ENCODE assay signal across 9 cellular contexts in the genomic region with DNA sequence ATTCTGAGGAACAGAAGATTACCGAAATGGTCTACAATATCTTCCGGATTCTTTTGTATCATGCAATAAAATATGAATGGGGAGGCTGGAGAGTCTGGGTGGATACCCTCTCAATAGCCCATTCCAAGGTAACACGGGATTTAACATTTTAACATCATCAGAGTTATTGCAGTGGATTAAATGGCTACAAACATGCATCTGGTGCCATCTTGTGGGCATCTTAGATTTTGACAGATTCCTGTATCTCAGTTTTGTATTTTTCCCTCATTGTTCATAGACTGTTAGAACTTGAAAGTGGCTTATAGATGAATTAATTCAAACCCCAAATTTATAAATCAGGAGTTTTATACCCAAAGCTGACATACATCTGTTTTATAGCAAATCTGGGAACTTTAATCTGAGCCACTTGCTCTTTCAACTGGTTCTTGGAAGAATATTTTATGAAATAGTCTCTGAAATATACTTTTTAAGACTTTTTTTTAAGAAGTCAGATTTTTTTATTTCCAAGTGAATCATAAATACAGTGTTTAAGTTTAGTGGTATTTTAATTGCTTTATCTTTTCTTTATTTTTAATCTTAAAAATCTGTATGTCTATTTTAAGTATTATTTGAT.
DNase-seq lines count a peak whose midpoint lies in the region; ATAC-seq and TF ChIP-seq lines count a peak whose summit lies in the region.
"Had no signal": no experiment of that assay in that cellular context is flagged by ENCODE, and none has a peak within 500 bp of the region (broad histone marks: within the 10 kb centered on the region; RNA-seq: fewer than 3 reads in every experiment).

No MANE protein-coding gene starts in this region.

- DNase-seq in NCI-H524 (lab: John Stamatoyannopoulos, UW) (peak; percentile 33 to 69), NCI-H524 treated with DMSO at 0.1 percent for 48 hours (lab: John Stamatoyannopoulos, UW) (no peak), LNCaP clone FGC (ENCODE audit: low read depth) (peak; percentile 25), SK-N-MC (ENCODE audit: low read depth, low spot score) (peak; percentile 57), endothelial cell (ENCODE audit: low spot score) (peak; percentile 48), myocyte (ENCODE audit: low read depth) (peak; percentile 71)
- DNase-seq: activated naive CD8-positive, alpha-beta T cell treated with anti-CD3 and anti-CD28 coated beads, Interleukin-2, amount 10 ng/mL, durations not matched to agents 7 days and 5 days had no signal

- no peaks in the 10 kb centered on the region for H3K36me3 ChIP-seq in SK-N-MC (ENCODE audit: insufficient read depth, low read length)

- H3K4me3 ChIP-seq in LNCaP clone FGC (ENCODE audit: low read depth, low read length) (no peak overlapping the region), SK-N-MC (no peak overlapping the region)

- H3K9me3 ChIP-seq in SK-N-MC (ENCODE audit: low read depth, low read length): no peaks in the 10 kb centered on the region

- peak; percentile 84 for ATAC-seq in GM21576 (IDR thresholded peaks at IDR 0.05; ENCODE audit: unreplicated experiment)
- no peak for ATAC-seq in stimulated activated memory B cell treated with anti-CD40 and anti-IgM and Interleukin-4, amounts not matched to agents 10 μg/mL and 1 μg/mL and 100 μg/mL, for 72 hours

- no peaks in the 10 kb centered on the region for H3K36me3 Mint-ChIP-seq in endothelial cell (ENCODE audit: low read depth, unreplicated experiment)
- no peaks in the 10 kb centered on the region for H3K36me3 Mint-ChIP-seq in stimulated activated memory B cell treated with anti-CD40 and anti-IgM and Interleukin-4, amounts not matched to agents 10 μg/mL and 1 μg/mL and 100 μg/mL, for 72 hours
- H3K36me3 Mint-ChIP-seq: activated naive CD8-positive, alpha-beta T cell treated with anti-CD3 and anti-CD28 coated beads, Interleukin-2, amount 10 ng/mL, durations not matched to agents 7 days and 5 days had no signal

- H3K27me3 Mint-ChIP-seq in endothelial cell (ENCODE audit: unreplicated experiment): peaks cover 2% of the 10 kb centered on the region
- H3K27me3 Mint-ChIP-seq in stimulated activated memory B cell treated with anti-CD40 and anti-IgM and Interleukin-4, amounts not matched to agents 10 μg/mL and 1 μg/mL and 100 μg/mL, for 72 hours: no peaks in the 10 kb centered on the region
- H3K27me3 Mint-ChIP-seq: activated naive CD8-positive, alpha-beta T cell treated with anti-CD3 and anti-CD28 coated beads, Interleukin-2, amount 10 ng/mL, durations not matched to agents 7 days and 5 days had no signal

- H3K27ac Mint-ChIP-seq in endothelial cell (ENCODE audit: unreplicated experiment): no peak overlapping the region
- no peak overlapping the region for H3K27ac Mint-ChIP-seq in stimulated activated memory B cell treated with anti-CD40 and anti-IgM and Interleukin-4, amounts not matched to agents 10 μg/mL and 1 μg/mL and 100 μg/mL, for 72 hours
- H3K27ac Mint-ChIP-seq: activated naive CD8-positive, alpha-beta T cell treated with anti-CD3 and anti-CD28 coated beads, Interleukin-2, amount 10 ng/mL, durations not matched to agents 7 days and 5 days had no signal

- TF ChIP-seq CTCF in LNCaP clone FGC (IDR thresholded peaks at IDR 0.05; ENCODE audit: control insufficient read depth, extremely low read depth, insufficient read depth): peak; percentile 60
- peak; percentile 76 for TF ChIP-seq CTCF in endothelial cell (IDR thresholded peaks at IDR 0.05; ENCODE audit: unreplicated experiment)

- no peak overlapping the region for H3K27ac ChIP-seq in SK-N-MC

- H3K9ac ChIP-seq in SK-N-MC (ENCODE audit: insufficient read length): no peak overlapping the region

- H3K4me1 Mint-ChIP-seq in endothelial cell (ENCODE audit: unreplicated experiment): peaks cover under 1% of the 10 kb centered on the region
- peaks cover 2% of the 10 kb centered on the region for H3K4me1 Mint-ChIP-seq in stimulated activated memory B cell treated with anti-CD40 and anti-IgM and Interleukin-4, amounts not matched to agents 10 μg/mL and 1 μg/mL and 100 μg/mL, for 72 hours

- no peaks in the 10 kb centered on the region for H3K9me3 Mint-ChIP-seq in endothelial cell (ENCODE audit: unreplicated experiment)
- no peaks in the 10 kb centered on the region for H3K9me3 Mint-ChIP-seq in stimulated activated memory B cell treated with anti-CD40 and anti-IgM and Interleukin-4, amounts not matched to agents 10 μg/mL and 1 μg/mL and 100 μg/mL, for 72 hours
- H3K9me3 Mint-ChIP-seq: activated naive CD8-positive, alpha-beta T cell treated with anti-CD3 and anti-CD28 coated beads, Interleukin-2, amount 10 ng/mL, durations not matched to agents 7 days and 5 days had no signal

- H3K4me3 Mint-ChIP-seq in endothelial cell (ENCODE audit: unreplicated experiment): no peak overlapping the region
- no peak overlapping the region for H3K4me3 Mint-ChIP-seq in stimulated activated memory B cell treated with anti-CD40 and anti-IgM and Interleukin-4, amounts not matched to agents 10 μg/mL and 1 μg/mL and 100 μg/mL, for 72 hours
- H3K4me3 Mint-ChIP-seq: activated naive CD8-positive, alpha-beta T cell treated with anti-CD3 and anti-CD28 coated beads, Interleukin-2, amount 10 ng/mL, durations not matched to agents 7 days and 5 days had no signal
